19 cellular contexts compared by ENCODE assay signal in the genomic region with DNA sequence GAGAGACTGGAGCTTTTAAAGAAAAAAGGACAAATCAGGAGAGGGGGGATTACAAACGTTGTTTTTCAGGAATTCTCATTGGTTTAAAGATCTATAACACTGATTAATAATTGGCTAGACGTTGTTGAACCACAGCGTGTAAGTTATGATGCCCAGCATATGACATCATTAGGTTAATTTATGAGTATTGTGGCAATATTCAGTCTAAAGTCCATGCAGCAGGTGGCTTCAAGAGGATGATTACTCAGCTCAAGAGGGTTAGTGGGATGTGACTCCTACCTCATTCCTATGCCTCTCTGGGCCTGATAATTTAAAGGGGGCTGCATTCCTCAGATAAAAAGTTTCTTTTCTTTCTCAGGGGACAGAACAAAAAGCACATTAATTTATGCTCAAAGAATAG.
DNase-seq lines count a peak whose midpoint lies in the region; ATAC-seq and TF ChIP-seq lines count a peak whose summit lies in the region.
"Had no signal": no experiment of that assay in that cellular context is flagged by ENCODE, and none has a peak within 500 bp of the region (broad histone marks: within the 10 kb centered on the region; RNA-seq: fewer than 3 reads in every experiment).

No MANE protein-coding gene starts in this region.

- no peak overlapping the region for H2AFZ ChIP-seq in osteoblast (ENCODE audit: low read length)

- H3K36me3 ChIP-seq in osteoblast (ENCODE audit: insufficient read depth, low read length): no peaks in the 10 kb centered on the region
- H3K36me3 ChIP-seq: esophagus squamous epithelium, Peyer's patch, prostate gland, upper lobe of left lung had no signal

- no peak for ATAC-seq in Right ventricle myocardium superior (ENCODE audit: poor library complexity)
- ATAC-seq: naive thymus-derived CD8-positive, alpha-beta T cell; stimulated activated naive CD8-positive, alpha-beta T cell treated with anti-CD3 and anti-CD28 coated beads, Interleukin-15, Interleukin-2, amounts not matched to agents 100 U/mL and 50 U/mL, for 24 hours; T-cell had no signal

- TF ChIP-seq CTCF in osteoblast (IDR thresholded peaks at IDR 0.05; ENCODE audit: extremely low read depth, low read depth, low read length): no peak

- H3K79me2 ChIP-seq in osteoblast (ENCODE audit: insufficient read depth, low read length): no peaks in the 10 kb centered on the region

- no peak overlapping the region for H3K4me2 ChIP-seq in osteoblast (ENCODE audit: insufficient read depth, low read length)

- no peaks in the 10 kb centered on the region for H3K9me3 ChIP-seq in osteoblast (ENCODE audit: low read depth, low read length)
- H3K9me3 ChIP-seq: esophagus squamous epithelium, Peyer's patch, prostate gland, upper lobe of left lung had no signal

- no peak overlapping the region for H3K4me3 ChIP-seq in osteoblast (ENCODE audit: insufficient read depth, low read length)
- H3K4me3 ChIP-seq: esophagus squamous epithelium, Peyer's patch, prostate gland, upper lobe of left lung had no signal

- no peaks in the 10 kb centered on the region for H4K20me1 ChIP-seq in osteoblast (ENCODE audit: insufficient read depth, low read length)

- H3K4me1 ChIP-seq in osteoblast (ENCODE audit: insufficient read depth, low read length): no peaks in the 10 kb centered on the region
- H3K4me1 ChIP-seq: esophagus squamous epithelium, Peyer's patch, prostate gland, upper lobe of left lung had no signal

- H3K27me3 ChIP-seq in osteoblast (ENCODE audit: insufficient read depth, low read length): no peaks in the 10 kb centered on the region
- H3K27me3 ChIP-seq: esophagus squamous epithelium, Peyer's patch, upper lobe of left lung had no signal

- intact Hi-C loops in Right ventricle myocardium superior (cut with DNase I): no loop called here

- peak; percentile 73 for DNase-seq in NCI-H510A treated with DMSO at 0.1 percent for 48 hours (lab: John Stamatoyannopoulos, UW)
- no peak for DNase-seq in NCI-H510A (lab: John Stamatoyannopoulos, UW)
- peak; percentile 17 for DNase-seq in NCI-H2081 treated with DMSO at 0.1 percent for 48 hours (lab: John Stamatoyannopoulos, UW)
- DNase-seq in OCI-M1 (lab: John Stamatoyannopoulos, UW): peak; percentile 61
- no peak for DNase-seq in Right ventricle myocardium superior
- no peak for DNase-seq in osteoblast (ENCODE audit: insufficient read length, low spot score, missing footprints)
- no peak for DNase-seq in stimulated activated naive CD4-positive, alpha-beta T cell treated with Interleukin-2 at 50 U/mL for 16 hours (lab: John Stamatoyannopoulos, UW)
- DNase-seq in mucosa of gallbladder (ENCODE audit: low spot score): no peak
- DNase-seq: activated CD4-positive, alpha-beta memory T cell treated with anti-CD3 and anti-CD28 coated beads, Interleukin-2, amount 10 ng/mL, durations not matched to agents 7 days and 5 days; CD4-positive, CD25-positive, alpha-beta regulatory T cell; esophagus squamous epithelium; head of caudate nucleus; naive thymus-derived CD8-positive, alpha-beta T cell; Peyer's patch; stimulated activated naive CD8-positive, alpha-beta T cell treated with anti-CD3 and anti-CD28 coated beads, Interleukin-15, Interleukin-2, amounts not matched to agents 100 U/mL and 50 U/mL, for 24 hours; T-cell; upper lobe of left lung had no signal

- no peak overlapping the region for H3K27ac ChIP-seq in osteoblast (ENCODE audit: low read depth, low read length)
- H3K27ac ChIP-seq: esophagus squamous epithelium, Peyer's patch, prostate gland, upper lobe of left lung, VCaP had no signal

Comparison
In these comparisons a context has a peak if more than half of its experiments do, and no peak if none do; other contexts are left out.
1. DNase-seq: peak in NCI-H510A treated with DMSO at 0.1 percent for 48 hours (single experiment), NCI-H2081 treated with DMSO at 0.1 percent for 48 hours (single experiment) and OCI-M1 (single experiment); none in NCI-H510A (single experiment), Right ventricle myocardium superior (single experiment), osteoblast (single experiment), stimulated activated naive CD4-positive, alpha-beta T cell treated with Interleukin-2 at 50 U/mL for 16 hours (single experiment) and mucosa of gallbladder (single experiment).